Comparison of ENCODE assay signal across 8 cellular contexts in the genomic region with DNA sequence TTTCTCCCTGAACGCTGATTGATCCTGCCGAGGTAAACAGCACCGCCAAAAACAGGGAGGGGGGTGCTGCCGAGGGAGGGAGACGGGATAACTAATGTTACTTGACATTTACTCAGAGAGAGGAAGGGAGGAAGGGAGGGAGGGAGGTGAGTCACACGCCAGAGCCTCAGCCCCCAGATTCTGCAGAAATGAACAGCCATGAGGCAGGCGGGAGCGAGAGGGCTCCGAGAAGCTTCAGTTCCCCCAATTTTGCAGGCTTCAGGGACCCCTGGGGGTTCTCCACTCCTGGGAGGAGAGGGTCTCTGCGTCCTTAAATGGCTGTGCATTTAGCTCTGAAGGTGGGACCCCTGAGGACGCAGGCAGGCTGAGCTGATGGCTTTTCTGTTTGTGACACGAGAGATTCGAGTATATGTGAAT. TPM values are rescaled to one million over a fixed set of nuclear protein-coding genes. Genes with fewer than 3 reads are reported as not detected.
DNase-seq lines count a peak whose midpoint lies in the region; ATAC-seq and TF ChIP-seq lines count a peak whose summit lies in the region.

No MANE protein-coding gene starts in this region.

- ATAC-seq in activated naive CD8-positive, alpha-beta T cell treated with anti-CD3 and anti-CD28 coated beads, Interleukin-2, amount 50 U/mL, for 24 hours: peak; percentile 86
- ATAC-seq in GM18870 (IDR thresholded peaks at IDR 0.05; ENCODE audit: unreplicated experiment): no peak

- H3K4me3 Mint-ChIP-seq in activated naive CD8-positive, alpha-beta T cell treated with anti-CD3 and anti-CD28 coated beads, Interleukin-2, amount 50 U/mL, for 24 hours: peak overlapping the region; percentile 81
- no peak overlapping the region for H3K4me3 Mint-ChIP-seq in neural progenitor cell

- H3K36me3 Mint-ChIP-seq in activated naive CD8-positive, alpha-beta T cell treated with anti-CD3 and anti-CD28 coated beads, Interleukin-2, amount 50 U/mL, for 24 hours (ENCODE audit: low read depth): peaks cover 1% of the 10 kb centered on the region
- H3K36me3 Mint-ChIP-seq in neural progenitor cell: no peaks in the 10 kb centered on the region

- DNase-seq in EL: peak; percentile 68
- DNase-seq in SW480 (ENCODE audit: low spot score): peak; percentile 65
- peak; percentile 67 for DNase-seq in activated naive CD8-positive, alpha-beta T cell treated with anti-CD3 and anti-CD28 coated beads, Interleukin-2, amount 50 U/mL, for 24 hours
- DNase-seq in neural progenitor cell (ENCODE audit: low spot score): no peak
- peak; percentile 67 to 73 for DNase-seq in uterus
- no peak for DNase-seq in retina
- DNase-seq in colonic mucosa: no peak

- H3K27me3 ChIP-seq in neural progenitor cell (no peaks in the 10 kb centered on the region), uterus (no peaks in the 10 kb centered on the region), colonic mucosa (no peaks in the 10 kb centered on the region)

- H3K4me1 ChIP-seq in neural progenitor cell (no peaks in the 10 kb centered on the region), uterus (peaks cover 0 to 7% of the 10 kb centered on the region in 2 donors), colonic mucosa (no peaks in the 10 kb centered on the region)

- H3K27me3 Mint-ChIP-seq in activated naive CD8-positive, alpha-beta T cell treated with anti-CD3 and anti-CD28 coated beads, Interleukin-2, amount 50 U/mL, for 24 hours: no peaks in the 10 kb centered on the region
- peaks cover 18% of the 10 kb centered on the region for H3K27me3 Mint-ChIP-seq in neural progenitor cell (ENCODE audit: insufficient read depth, low read depth)

- no peak for TF ChIP-seq CTCF in neural progenitor cell (IDR thresholded peaks at IDR 0.05)
- no peak for TF ChIP-seq CTCF in uterus (IDR thresholded peaks at IDR 0.05)
- no peak for TF ChIP-seq CTCF in colonic mucosa (IDR thresholded peaks at IDR 0.05)

- H2AFZ ChIP-seq in neural progenitor cell (replicated peaks): peak overlapping the region; percentile 93

- H3K9ac ChIP-seq in neural progenitor cell (no peak overlapping the region), colonic mucosa (ENCODE audit: low read depth in 2 of 2, low read length in 2 of 2) (no peak overlapping the region)

- peaks cover 18% of the 10 kb centered on the region for H3F3A ChIP-seq in neural progenitor cell (ENCODE audit: low read depth)

- TF ChIP-seq POLR2A in uterus (IDR thresholded peaks at IDR 0.05): peak in 1 of 2 donors; percentile 10

- H3K27ac ChIP-seq in neural progenitor cell (no peak overlapping the region), uterus (peak overlapping the region; percentile 66 to 73), colonic mucosa (no peak overlapping the region)

- intact Hi-C loops in uterus (cut with DNase I; ENCODE audit: low total_unique reads) (no loop called here), colonic mucosa (cut with DNase I) (no loop called here)

- H3K79me2 ChIP-seq in neural progenitor cell (ENCODE audit: low read depth): no peaks in the 10 kb centered on the region

- H3K4me1 Mint-ChIP-seq in activated naive CD8-positive, alpha-beta T cell treated with anti-CD3 and anti-CD28 coated beads, Interleukin-2, amount 50 U/mL, for 24 hours: peaks cover 42% of the 10 kb centered on the region
- H3K4me1 Mint-ChIP-seq in neural progenitor cell: peaks cover 17% of the 10 kb centered on the region

- no peaks in the 10 kb centered on the region for H4K20me1 ChIP-seq in neural progenitor cell (ENCODE audit: low read depth)

- peak overlapping the region; percentile 44 for H3K4me2 ChIP-seq in neural progenitor cell

- no peaks in the 10 kb centered on the region for H3K9me3 ChIP-seq in neural progenitor cell (ENCODE audit: low read depth)
- H3K9me3 ChIP-seq in uterus: no peaks in the 10 kb centered on the region
- H3K9me3 ChIP-seq in colonic mucosa: no peaks in the 10 kb centered on the region

- H3K4me3 ChIP-seq in neural progenitor cell (no peak overlapping the region), uterus (peak overlapping the region in 1 of 2 donors; percentile 11), colonic mucosa (no peak overlapping the region)

- H3K36me3 ChIP-seq in neural progenitor cell: no peaks in the 10 kb centered on the region
- no peaks in the 10 kb centered on the region for H3K36me3 ChIP-seq in uterus
- no peaks in the 10 kb centered on the region for H3K36me3 ChIP-seq in colonic mucosa

- peak overlapping the region; percentile 87 for H3K27ac Mint-ChIP-seq in activated naive CD8-positive, alpha-beta T cell treated with anti-CD3 and anti-CD28 coated beads, Interleukin-2, amount 50 U/mL, for 24 hours
- no peak overlapping the region for H3K27ac Mint-ChIP-seq in neural progenitor cell

- H3K9me3 Mint-ChIP-seq in activated naive CD8-positive, alpha-beta T cell treated with anti-CD3 and anti-CD28 coated beads, Interleukin-2, amount 50 U/mL, for 24 hours: peaks cover 11% of the 10 kb centered on the region
- H3K9me3 Mint-ChIP-seq in neural progenitor cell: peaks cover 2% of the 10 kb centered on the region

RNA-seq across cellular contexts. Expression of a gene that starts 59.1 kb away (rescaled TPM):
- 12.2 and 32.7 TPM in 2 replicates for total RNA-seq in neural progenitor cell (ENCODE audit: low replicate concordance)
- 10 to 100 TPM in 2 of 4 donors, 1 to 10 TPM in 2; 1.8 to 31.0 (median 14.5) TPM for total RNA-seq in uterus
- 1 to 10 TPM; 9.1 to 9.6 TPM for total RNA-seq in colonic mucosa

Comparison
In these comparisons a context has a peak if more than half of its experiments do, and no peak if none do; other contexts are left out.
1. DNase-seq: peak in EL (single experiment), SW480 (single experiment), activated naive CD8-positive, alpha-beta T cell treated with anti-CD3 and anti-CD28 coated beads, Interleukin-2, amount 50 U/mL, for 24 hours (single experiment) and uterus (2 of 2); none in neural progenitor cell (single experiment), retina (single experiment) and colonic mucosa (single experiment).
2. H3K27ac ChIP-seq: peak in uterus (2 of 2); none in neural progenitor cell (single experiment) and colonic mucosa (single experiment).